ENCODE assay signal across 9 cellular contexts in the genomic region with DNA sequence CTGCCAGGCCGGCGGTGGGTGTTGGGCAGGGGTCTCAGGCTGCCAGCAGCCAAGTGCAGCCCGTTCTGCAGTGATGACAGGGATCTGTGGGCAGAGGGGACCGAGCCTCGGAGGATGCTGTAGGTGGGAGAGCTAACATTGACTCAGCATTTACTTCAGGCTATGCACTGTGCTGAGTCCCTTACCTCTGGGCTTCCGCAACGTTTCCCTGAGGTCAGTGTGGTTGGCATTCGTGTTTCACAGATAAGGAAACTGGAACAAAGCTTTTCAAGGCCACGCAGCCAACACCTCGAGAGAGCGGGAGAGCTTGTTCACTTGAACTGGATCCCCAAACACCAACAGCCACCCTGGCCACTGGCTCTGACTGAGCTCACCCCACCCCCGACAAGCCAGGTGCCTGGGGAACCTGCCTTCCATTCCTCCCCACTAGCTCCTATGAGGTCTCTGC. TPM values are rescaled to one million over a fixed set of nuclear protein-coding genes. Genes with fewer than 3 reads are reported as not detected.
DNase-seq lines count a peak whose midpoint lies in the region; ATAC-seq, FAIRE-seq and TF ChIP-seq lines count a peak whose summit lies in the region.
"Had no signal": no experiment of that assay in that cellular context is flagged by ENCODE, and none has a peak within 500 bp of the region (broad histone marks: within the 10 kb centered on the region; RNA-seq: fewer than 3 reads in every experiment).

No MANE protein-coding gene starts in this region.

- H3K79me2 ChIP-seq in GM12878 (ENCODE audit: control insufficient read depth, insufficient read depth, low read length), result no peaks in the 10 kb centered on the region

- in situ Hi-C loops in GM12878 (cut with MboI), result no loop called here

- FAIRE-seq in GM12878 (lab: Jason Lieb, UNC) (no peak), GM12892 (lab: Jason Lieb, UNC) (no peak)

- no TSS peak for BruUV-seq in GM12878 (replicated peaks; lab: Mats Ljungman, UMichigan)

- ATAC-seq in GM21390 (IDR thresholded peaks at IDR 0.05; ENCODE audit: unreplicated experiment) (peak; percentile 5), GM12878 (peak; percentile 53), left colon (peak; percentile 44)

- no peak overlapping the region for H3K4me3 ChIP-seq in GM12878

- SMC1A ChIA-PET in GM12878 (lab: Charles Lee; ENCODE audit: uncharacterized antibody, unreplicated experiment), result no interaction called here

- H3K27ac ChIP-seq in GM12878 (ENCODE audit: control insufficient read depth, insufficient read depth), result no peak overlapping the region

- no peaks in the 10 kb centered on the region; the same call in 2 of the 3 replicates for H3K9me3 ChIP-seq in GM12878 (replicated peaks; ENCODE audit: control insufficient read depth, insufficient read depth, low read length)

- H3K4me1 ChIP-seq in GM12878 (ENCODE audit: control insufficient read depth, insufficient read depth, low read length), result peaks cover 9% of the 10 kb centered on the region

- peak overlapping the region; percentile 90; the same call in 1 of the 2 replicates for H3K4me2 ChIP-seq in GM12878 (ENCODE audit: control insufficient read depth, insufficient read depth)

- RAD21 ChIA-PET in GM12878 (lab: Charles Lee; ENCODE audit: unreplicated experiment), result no interaction called here

- no peaks in the 10 kb centered on the region for H3K36me3 ChIP-seq in GM12878 (ENCODE audit: control insufficient read depth in 2 of 2, insufficient read depth in 2 of 2, low read length in 1 of 2)

- TF ChIP-seq POLR2A in GM12878 (IDR thresholded peaks at IDR 0.05; ENCODE audit: low read depth, low read length), result no peak
- TF ChIP-seq POLR2A in GM12892 (IDR thresholded peaks at IDR 0.05; ENCODE audit: low read depth, low read length), result no peak

- H2AFZ ChIP-seq in GM12878 (ENCODE audit: control insufficient read depth, low read depth, low read length), result peak overlapping the region; percentile 68

- no peak overlapping the region for H3K9ac ChIP-seq in GM12878 (ENCODE audit: control insufficient read depth, insufficient read depth, low read length)

- H4K20me1 ChIP-seq in GM12878 (ENCODE audit: control insufficient read depth, insufficient read depth), result no peaks in the 10 kb centered on the region

- intact Hi-C loops in GM12878 (cut with micrococcal nuclease; ENCODE audit: unreplicated experiment) (no loop called here), left colon (cut with DNase I, micrococcal nuclease) (no loop called here), posterior vena cava (cut with DNase I) (no loop called here)

- TF ChIP-seq RAD21 in GM12878 (IDR thresholded peaks at IDR 0.05; ENCODE audit: insufficient read depth, low read depth, low read length), result no peak

- DNase-seq in AML-193 (lab: John Stamatoyannopoulos, UW) (peak; percentile 1 to 3), NCI-H2196 (lab: John Stamatoyannopoulos, UW; ENCODE audit: unreplicated experiment) (peak; percentile 47), GM12878 (ENCODE audit: low read depth, low spot score) (no peak), left colon (no peak), GM12892 (ENCODE audit: insufficient read length) (no peak), posterior vena cava (ENCODE audit: low spot score) (no peak)
- peak; percentile 30 to 57 (median 36) for DNase-seq in stimulated activated naive CD4-positive, alpha-beta T cell (lab: John Stamatoyannopoulos, UW)

- CTCF ChIA-PET in GM12878 (lab: Yijun Ruan, JAX), result no interaction called here

- POLR2A ChIA-PET in GM12878 (lab: Charles Lee), result no interaction called here

- TF ChIP-seq EP300 in GM12878 (IDR thresholded peaks at IDR 0.05; ENCODE audit: borderline replicate concordance in 1 of 2, control insufficient read depth in 1 of 2, low read depth in 2 of 2, low read length in 2 of 2), result no peak

- 7% methylated on average over 12 of the region's 12 CpGs for WGBS in GM12878 (ENCODE audit: insufficient coverage, insufficient replicate concordance, low lambda C conversion rate, missing lambda C conversion rate)

- no peak for TF ChIP-seq CTCF in GM12878 (IDR thresholded peaks at IDR 0.05 in 2 of 3, conservative IDR thresholded peaks at IDR 0.05 in 1 of 3; ENCODE audit: control insufficient read depth in 2 of 3, extremely low read depth in 1 of 3, insufficient read depth in 1 of 3, low read depth in 3 of 3, low read length in 3 of 3)

- H3K27me3 ChIP-seq in GM12878 (replicated peaks in 1 of 2; ENCODE audit: control insufficient read depth in 2 of 2, insufficient read depth in 2 of 2, low read length in 1 of 2), result no peaks in the 10 kb centered on the region

TF ChIP-seq in GM12878, 131 proteins besides CTCF, POLR2A, EP300 and RAD21 (continues in another document):
- TF ChIP-seq ZNF622 (IDR thresholded peaks at IDR 0.05) (no peak), SRF (IDR thresholded peaks at IDR 0.05; ENCODE audit: low read depth in 2 of 2, low read length in 2 of 2) (no peak)
- TF ChIP-seq, protein P1, sequence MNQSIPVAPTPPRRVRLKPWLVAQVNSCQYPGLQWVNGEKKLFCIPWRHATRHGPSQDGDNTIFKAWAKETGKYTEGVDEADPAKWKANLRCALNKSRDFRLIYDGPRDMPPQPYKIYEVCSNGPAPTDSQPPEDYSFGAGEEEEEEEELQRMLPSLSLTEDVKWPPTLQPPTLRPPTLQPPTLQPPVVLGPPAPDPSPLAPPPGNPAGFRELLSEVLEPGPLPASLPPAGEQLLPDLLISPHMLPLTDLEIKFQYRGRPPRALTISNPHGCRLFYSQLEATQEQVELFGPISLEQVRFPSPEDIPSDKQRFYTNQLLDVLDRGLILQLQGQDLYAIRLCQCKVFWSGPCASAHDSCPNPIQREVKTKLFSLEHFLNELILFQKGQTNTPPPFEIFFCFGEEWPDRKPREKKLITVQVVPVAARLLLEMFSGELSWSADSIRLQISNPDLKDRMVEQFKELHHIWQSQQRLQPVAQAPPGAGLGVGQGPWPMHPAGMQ (IDR thresholded peaks at IDR 0.05; ENCODE audit: borderline replicate concordance), result no peak
- TF ChIP-seq, protein P2, sequence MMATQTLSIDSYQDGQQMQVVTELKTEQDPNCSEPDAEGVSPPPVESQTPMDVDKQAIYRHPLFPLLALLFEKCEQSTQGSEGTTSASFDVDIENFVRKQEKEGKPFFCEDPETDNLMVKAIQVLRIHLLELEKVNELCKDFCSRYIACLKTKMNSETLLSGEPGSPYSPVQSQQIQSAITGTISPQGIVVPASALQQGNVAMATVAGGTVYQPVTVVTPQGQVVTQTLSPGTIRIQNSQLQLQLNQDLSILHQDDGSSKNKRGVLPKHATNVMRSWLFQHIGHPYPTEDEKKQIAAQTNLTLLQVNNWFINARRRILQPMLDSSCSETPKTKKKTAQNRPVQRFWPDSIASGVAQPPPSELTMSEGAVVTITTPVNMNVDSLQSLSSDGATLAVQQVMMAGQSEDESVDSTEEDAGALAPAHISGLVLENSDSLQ (IDR thresholded peaks at IDR 0.05), result no peak
- TF ChIP-seq, protein P3, sequence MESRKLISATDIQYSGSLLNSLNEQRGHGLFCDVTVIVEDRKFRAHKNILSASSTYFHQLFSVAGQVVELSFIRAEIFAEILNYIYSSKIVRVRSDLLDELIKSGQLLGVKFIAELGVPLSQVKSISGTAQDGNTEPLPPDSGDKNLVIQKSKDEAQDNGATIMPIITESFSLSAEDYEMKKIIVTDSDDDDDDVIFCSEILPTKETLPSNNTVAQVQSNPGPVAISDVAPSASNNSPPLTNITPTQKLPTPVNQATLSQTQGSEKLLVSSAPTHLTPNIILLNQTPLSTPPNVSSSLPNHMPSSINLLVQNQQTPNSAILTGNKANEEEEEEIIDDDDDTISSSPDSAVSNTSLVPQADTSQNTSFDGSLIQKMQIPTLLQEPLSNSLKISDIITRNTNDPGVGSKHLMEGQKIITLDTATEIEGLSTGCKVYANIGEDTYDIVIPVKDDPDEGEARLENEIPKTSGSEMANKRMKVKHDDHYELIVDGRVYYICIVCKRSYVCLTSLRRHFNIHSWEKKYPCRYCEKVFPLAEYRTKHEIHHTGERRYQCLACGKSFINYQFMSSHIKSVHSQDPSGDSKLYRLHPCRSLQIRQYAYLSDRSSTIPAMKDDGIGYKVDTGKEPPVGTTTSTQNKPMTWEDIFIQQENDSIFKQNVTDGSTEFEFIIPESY (IDR thresholded peaks at IDR 0.05), result no peak

RNA-seq across cellular contexts. Expression of a gene that starts 0.8 kb away (rescaled TPM):
- total RNA-seq in GM12878 (2013; cell fraction: nucleolus; rRNA removed), result not detected in 2 replicates
- not detected in 2 replicates for total RNA-seq in GM12878 (2014; rRNA removed)
- total RNA-seq in GM12878 (2014; rRNA removed; fragmentation: Illumina TruSeq; extraction: Trizol), result not detected in 2 replicates
- total RNA-seq in GM12878 (2021), result not detected in 2 replicates
- polyA plus RNA-seq in GM12878 (2011; ENCODE audit: low read depth), result not detected
- polyA plus RNA-seq in GM12878 (2011; rRNA removed), result not detected in 2 replicates
- not detected in 2 replicates for polyA plus RNA-seq in GM12878 (2011; cell fraction: cytosol; rRNA removed)
- not detected in 2 replicates for polyA plus RNA-seq in GM12878 (2011; cell fraction: nucleus; rRNA removed)
- not detected in 2 replicates for polyA plus RNA-seq in GM12878 (2012)
- not detected in 2 replicates for polyA plus RNA-seq in GM12878 (2014; fragmentation: Illumina TruSeq; extraction: Trizol)
- not detected for polyA plus RNA-seq in GM12878 (2014; fragmentation: Nextera tagmentation; extraction: Ambion mirVana)
- polyA plus RNA-seq in GM12878 (2014; rRNA removed), result not detected in 2 replicates
- not detected for polyA plus RNA-seq in GM12878 (2016; fragmentation: Nextera tagmentation; extraction: Ambion mirVana)
- 0.44 TPM in 1 of 2 replicates, not detected in the other for polyA minus RNA-seq in GM12878 (2011; rRNA and poly(A)+ RNA removed)
- not detected in 2 replicates for polyA minus RNA-seq in GM12878 (2011; cell fraction: cytosol; rRNA and poly(A)+ RNA removed)
- polyA minus RNA-seq in GM12878 (2011; cell fraction: nucleus; rRNA and poly(A)+ RNA removed), result not detected in 2 replicates
- total RNA-seq in left colon, result not detected
- polyA plus RNA-seq in GM12892 (2012; ENCODE audit: missing spikeins), result not detected
- total RNA-seq in posterior vena cava, result not detected
- total RNA-seq: dermis microvascular lymphatic vessel endothelial cell had no signal

RNA-seq across cellular contexts. Expression of a gene that starts 27.3 kb away (rescaled TPM):
- total RNA-seq in GM12878 (2013; cell fraction: nucleolus; rRNA removed), result not detected in 2 replicates
- total RNA-seq in GM12878 (2014; rRNA removed) (not detected in 2 replicates), GM12878 (2014; rRNA removed; fragmentation: Illumina TruSeq; extraction: Trizol) (not detected in 2 replicates), GM12878 (2021) (not detected in 2 replicates), left colon (under 1 TPM; 0.40 to 0.42 TPM), posterior vena cava (not detected)
- not detected for polyA plus RNA-seq in GM12878 (2011; ENCODE audit: low read depth)
- polyA plus RNA-seq in GM12878 (2011; rRNA removed) (not detected in 2 replicates), GM12878 (2014; fragmentation: Illumina TruSeq; extraction: Trizol) (not detected in 2 replicates), GM12878 (2014; fragmentation: Nextera tagmentation; extraction: Ambion mirVana) (not detected), GM12878 (2014; rRNA removed) (not detected in 2 replicates), GM12878 (2016; fragmentation: Nextera tagmentation; extraction: Ambion mirVana) (not detected)
- polyA plus RNA-seq in GM12878 (2011; cell fraction: cytosol; rRNA removed), result not detected in 2 replicates
- not detected in 2 replicates for polyA plus RNA-seq in GM12878 (2011; cell fraction: nucleus; rRNA removed)
- not detected in 2 replicates for polyA plus RNA-seq in GM12878 (2012)
- polyA minus RNA-seq in GM12878 (2011; rRNA and poly(A)+ RNA removed), result not detected in 2 replicates
- not detected in 2 replicates for polyA minus RNA-seq in GM12878 (2011; cell fraction: cytosol; rRNA and poly(A)+ RNA removed)
- not detected in 2 replicates for polyA minus RNA-seq in GM12878 (2011; cell fraction: nucleus; rRNA and poly(A)+ RNA removed)
- not detected for polyA plus RNA-seq in GM12892 (2012; ENCODE audit: missing spikeins)
- total RNA-seq: dermis microvascular lymphatic vessel endothelial cell had no signal

Comparison
In these comparisons a context has a peak if more than half of its experiments do, and no peak if none do; other contexts are left out.
1. DNase-seq: peak in AML-193 (2 of 2), NCI-H2196 (single experiment) and stimulated activated naive CD4-positive, alpha-beta T cell (6 of 6); none in GM12878 (single experiment), left colon (0 of 2), GM12892 (single experiment) and posterior vena cava (single experiment).
2. Peak in every context shown above with its lines, with median percentiles within 50 percentile points of each other: ATAC-seq.